Comparison of ENCODE assay signal across 9 cellular contexts in the genomic region with DNA sequence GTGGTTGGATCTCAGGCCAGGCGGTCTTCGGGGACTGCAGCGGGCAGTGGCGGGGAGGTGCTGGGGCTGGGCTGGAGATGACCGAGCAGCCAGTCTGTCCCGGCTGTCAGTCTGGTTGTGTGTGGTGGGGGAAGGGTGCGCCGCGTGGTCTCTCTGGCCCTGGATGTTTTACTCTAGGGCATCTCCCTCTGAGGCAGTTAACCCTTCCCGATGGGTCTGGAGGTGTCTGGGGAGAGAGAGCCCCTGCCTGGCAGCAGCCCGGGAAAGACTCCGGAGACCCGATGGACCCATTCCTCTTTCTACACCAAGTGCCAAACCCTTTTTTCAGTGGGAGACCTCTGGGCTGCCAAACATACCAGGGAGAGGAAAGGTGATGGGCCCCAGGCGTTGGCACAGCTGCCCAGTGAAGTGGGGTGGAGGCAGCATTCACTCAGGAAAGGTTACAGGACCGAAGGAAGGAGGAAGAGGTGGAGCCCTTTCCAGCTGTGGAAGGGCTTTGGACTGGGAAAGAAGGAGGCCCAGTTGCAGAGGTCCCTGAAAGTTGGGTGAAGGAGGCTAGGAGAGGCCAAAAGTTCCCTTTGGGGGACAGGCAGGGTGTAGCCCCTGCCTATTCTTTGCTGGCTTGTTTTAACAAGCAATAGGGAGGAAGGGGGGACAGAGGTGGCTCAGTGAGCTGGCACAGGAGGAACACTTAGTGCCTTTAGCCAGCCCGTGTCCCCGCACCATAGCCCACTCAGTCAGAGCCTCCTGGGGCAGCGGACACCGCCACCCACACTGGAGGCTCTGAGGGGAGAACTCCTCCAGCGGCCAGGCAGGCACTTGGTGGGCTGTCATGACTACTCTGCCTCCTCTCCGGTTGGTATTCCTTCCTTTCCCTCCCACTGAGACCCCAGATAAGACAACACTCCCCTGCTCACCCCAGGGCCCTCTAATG. TPM values are rescaled to one million over a fixed set of nuclear protein-coding genes. Genes with fewer than 3 reads are reported as not detected.
DNase-seq lines count a peak whose midpoint lies in the region; ATAC-seq and TF ChIP-seq lines count a peak whose summit lies in the region.
"Had no signal": no experiment of that assay in that cellular context is flagged by ENCODE, and none has a peak within 500 bp of the region (broad histone marks: within the 10 kb centered on the region; RNA-seq: fewer than 3 reads in every experiment).

No MANE protein-coding gene starts in this region.

- WGBS in neuronal stem cell (ENCODE audit: extremely low coverage in 2 of 2, insufficient read length in 2 of 2, insufficient replicate concordance in 1 of 2), 2 donors, result no CpG with 5 or more reads among the region's 21 CpGs

- H2BK12ac ChIP-seq in neuronal stem cell (ENCODE audit: low read length), result peak overlapping the region; percentile 36

- H3K36me3 ChIP-seq in ES-I3 (ENCODE audit: insufficient read depth, low read length), result no peaks in the 10 kb centered on the region
- H3K36me3 ChIP-seq in neuronal stem cell (replicated peaks in 1 of 2; ENCODE audit: control insufficient read depth in 2 of 2, insufficient read depth in 2 of 2, low read length in 2 of 2), result no peaks in the 10 kb centered on the region

- TF ChIP-seq CTCF in RWPE1 (conservative IDR thresholded peaks at IDR 0.05; ENCODE audit: low read depth), result no peak
- no peak for TF ChIP-seq CTCF in glutamatergic neuron (IDR thresholded peaks at IDR 0.05; ENCODE audit: partially characterized antibody, unreplicated experiment)

- peak overlapping the region; percentile 68 for H3K4me3 Mint-ChIP-seq in glutamatergic neuron (ENCODE audit: unreplicated experiment)
- H3K4me3 Mint-ChIP-seq: activated CD4-positive, alpha-beta memory T cell treated with anti-CD3 and anti-CD28 coated beads for 36 hours had no signal

- H3K9me3 ChIP-seq in ES-I3 (ENCODE audit: control insufficient read depth, insufficient read depth, low read length) (no peaks in the 10 kb centered on the region), neuronal stem cell (replicated peaks in 1 of 2; ENCODE audit: control insufficient read depth in 2 of 2, insufficient read depth in 1 of 2, low read depth in 1 of 2, low read length in 2 of 2) (no peaks in the 10 kb centered on the region)

- no peak for ATAC-seq in GM18511 (IDR thresholded peaks at IDR 0.05; ENCODE audit: unreplicated experiment)

- peaks cover 11% of the 10 kb centered on the region for H3K79me1 ChIP-seq in neuronal stem cell (ENCODE audit: low read depth, low read length)

- peak overlapping the region; percentile 63 for H2BK5ac ChIP-seq in neuronal stem cell (ENCODE audit: low read length)

- no peak overlapping the region for H2BK120ac ChIP-seq in neuronal stem cell (ENCODE audit: low read depth, low read length)

- H3K27ac ChIP-seq in RWPE1 (peak overlapping the region; percentile 79), neuronal stem cell (replicated peaks; ENCODE audit: low read length) (no peak overlapping the region)

- H3K4me1 ChIP-seq in ES-I3 (ENCODE audit: insufficient read depth, low read length), result peaks cover 12% of the 10 kb centered on the region
- H3K4me1 ChIP-seq in neuronal stem cell (ENCODE audit: control insufficient read depth in 2 of 2, insufficient read depth in 1 of 2, low read depth in 1 of 2, low read length in 2 of 2), result peaks cover 33 to 46% of the 10 kb centered on the region in 2 donors

- peak overlapping the region; percentile 64 for H3K9ac ChIP-seq in ES-I3 (ENCODE audit: low read depth, low read length)
- peak overlapping the region; percentile 51 for H3K9ac ChIP-seq in neuronal stem cell (ENCODE audit: low read depth, low read length, poor library complexity)

- peak overlapping the region; percentile 93 for H2BK15ac ChIP-seq in neuronal stem cell (ENCODE audit: low read length)

- H3K23ac ChIP-seq in neuronal stem cell (ENCODE audit: low read depth, low read length, poor library complexity), result peak overlapping the region; percentile 60

- DNase-seq in RWPE1 (ENCODE audit: low spot score), result no peak
- DNase-seq in glutamatergic neuron, result no peak
- DNase-seq in neuronal stem cell (ENCODE audit: low spot score), result no peak
- DNase-seq in glomerular visceral epithelial cell (ENCODE audit: extremely low spot score), result no peak
- no peak for DNase-seq in NCI-H2029 (lab: John Stamatoyannopoulos, UW)
- DNase-seq: activated CD4-positive, alpha-beta memory T cell treated with anti-CD3 and anti-CD28 coated beads for 36 hours; anterior cingulate cortex had no signal

- H3K9me3 Mint-ChIP-seq in glutamatergic neuron (ENCODE audit: unreplicated experiment), result peaks cover 9% of the 10 kb centered on the region
- H3K9me3 Mint-ChIP-seq: activated CD4-positive, alpha-beta memory T cell treated with anti-CD3 and anti-CD28 coated beads for 36 hours had no signal

- H3K4me1 Mint-ChIP-seq in glutamatergic neuron (ENCODE audit: low read depth, unreplicated experiment), result peaks cover 15% of the 10 kb centered on the region

- H3K4ac ChIP-seq in neuronal stem cell (ENCODE audit: low read length), result no peak overlapping the region

- H3K27me3 ChIP-seq in neuronal stem cell (ENCODE audit: control insufficient read depth in 3 of 3, insufficient read depth in 3 of 3, low read depth in 1 of 3, low read length in 3 of 3), result peaks cover 3 to 66% (median 51%) of the 10 kb centered on the region in 3 experiments

- peaks cover 7% of the 10 kb centered on the region for H3K27me3 Mint-ChIP-seq in glutamatergic neuron (ENCODE audit: unreplicated experiment)

- H3K14ac ChIP-seq in neuronal stem cell (ENCODE audit: low read length), result peak overlapping the region; percentile 90

- no peak overlapping the region for H4K91ac ChIP-seq in neuronal stem cell (ENCODE audit: low read depth, low read length, poor library complexity)

- H4K8ac ChIP-seq in neuronal stem cell (ENCODE audit: low read depth, low read length), result no peak overlapping the region

- no peak overlapping the region for H3K4me2 ChIP-seq in neuronal stem cell (ENCODE audit: insufficient read depth, low read length, poor library complexity, severe bottlenecking)

- no peak overlapping the region for H2AFZ ChIP-seq in neuronal stem cell (ENCODE audit: low read length)

- CTCF ChIA-PET in RWPE1 (lab: Yijun Ruan, JAX), result no interaction called here

- peak overlapping the region in 1 of 2 donors; percentile 57 for H3K4me3 ChIP-seq in neuronal stem cell (ENCODE audit: low read length in 2 of 2)

- H3K18ac ChIP-seq in neuronal stem cell (ENCODE audit: low read length), result peak overlapping the region; percentile 73

- peak overlapping the region; percentile 48 for H3K27ac Mint-ChIP-seq in glutamatergic neuron (ENCODE audit: unreplicated experiment)
- H3K27ac Mint-ChIP-seq: activated CD4-positive, alpha-beta memory T cell treated with anti-CD3 and anti-CD28 coated beads for 36 hours had no signal

- no peaks in the 10 kb centered on the region for H3K36me3 Mint-ChIP-seq in glutamatergic neuron (ENCODE audit: unreplicated experiment)
- H3K36me3 Mint-ChIP-seq: activated CD4-positive, alpha-beta memory T cell treated with anti-CD3 and anti-CD28 coated beads for 36 hours had no signal

- POLR2A ChIA-PET in RWPE1 (lab: Yijun Ruan, JAX; ENCODE audit: low non-redundant PET), result no interaction called here

- peak overlapping the region; percentile 91 for H2AK5ac ChIP-seq in neuronal stem cell (ENCODE audit: low read depth, low read length)

RNA-seq across cellular contexts. Expression of a gene that starts 2.7 kb away (rescaled TPM):
- total RNA-seq in glutamatergic neuron (ENCODE audit: unreplicated experiment), result 29.9 TPM
- 13.7 TPM for polyA plus RNA-seq in neuronal stem cell (2013, experiment 1 of 2)
- polyA plus RNA-seq in neuronal stem cell (2013, experiment 2 of 2), result 14.1 TPM

RNA-seq across cellular contexts. Expression of a gene that starts 32.4 kb away (rescaled TPM):
- 44.3 TPM for total RNA-seq in glutamatergic neuron (ENCODE audit: unreplicated experiment)
- polyA plus RNA-seq in neuronal stem cell (2013, experiment 1 of 2), result 22.3 TPM
- 23.4 TPM for polyA plus RNA-seq in neuronal stem cell (2013, experiment 2 of 2)

RNA-seq across cellular contexts. Expression of a gene that starts 32.8 kb away (rescaled TPM):
- 3.9 TPM for total RNA-seq in glutamatergic neuron (ENCODE audit: unreplicated experiment)
- polyA plus RNA-seq in neuronal stem cell (2013, experiment 1 of 2), result 24.1 TPM
- polyA plus RNA-seq in neuronal stem cell (2013, experiment 2 of 2), result 23.7 TPM

RNA-seq across cellular contexts. Expression of a gene that starts 55.5 kb away (rescaled TPM):
- 62.9 TPM for total RNA-seq in glutamatergic neuron (ENCODE audit: unreplicated experiment)
- polyA plus RNA-seq in neuronal stem cell (2013, experiment 1 of 2), result 81.2 TPM
- 77.0 TPM for polyA plus RNA-seq in neuronal stem cell (2013, experiment 2 of 2)
